ENCODE assay signal across 1 cellular context in genomic region chr1:12614402-12615165, GRCh38.
TF ChIP-seq lines count a peak whose summit lies in the region.

No MANE protein-coding gene starts in this region.

TF ChIP-seq in HepG2, 621 proteins besides CTCF, POLR2A, EP300 and RAD21 (continued from another document and continues in another):
- TF ChIP-seq PAXIP1 (CRISPR knock-in tag; conservative IDR thresholded peaks at IDR 0.05): peak; percentile 87
- TF ChIP-seq TEAD2 (CRISPR knock-in tag; IDR thresholded peaks at IDR 0.05): no peak
- TF ChIP-seq ZNF232 (CRISPR knock-in tag; IDR thresholded peaks at IDR 0.05; ENCODE audit: borderline replicate concordance): no peak
- TF ChIP-seq ZNF510 (CRISPR knock-in tag; IDR thresholded peaks at IDR 0.05; ENCODE audit: low read depth): no peak
- no peak; the same call in 1 of the 2 replicates for TF ChIP-seq KDM1A (CRISPR knock-in tag; IDR thresholded peaks at IDR 0.05)
- TF ChIP-seq ZSCAN12 (CRISPR knock-in tag; IDR thresholded peaks at IDR 0.05): no peak
- TF ChIP-seq KLF16 (CRISPR knock-in tag; IDR thresholded peaks at IDR 0.05): 0 out of 4 replicates have a peak, but pooled peaks of 1 of the 2 experiments have one; percentile 53
- TF ChIP-seq ZNF83 (CRISPR knock-in tag; IDR thresholded peaks at IDR 0.05; ENCODE audit: borderline replicate concordance): no peak
- no peak for TF ChIP-seq SETDB1 (CRISPR knock-in tag; IDR thresholded peaks at IDR 0.05; ENCODE audit: borderline replicate concordance)
- TF ChIP-seq FOXP1 (IDR thresholded peaks at IDR 0.05): no peak
- TF ChIP-seq FOXP1 (CRISPR knock-in tag; IDR thresholded peaks at IDR 0.05): peak; percentile 87
- TF ChIP-seq ZNF276 (CRISPR knock-in tag; IDR thresholded peaks at IDR 0.05; ENCODE audit: low read depth): no peak
- TF ChIP-seq TFDP2 (CRISPR knock-in tag; IDR thresholded peaks at IDR 0.05): 0 out of 2 replicates have a peak, but pooled peaks have one; percentile 16
- TF ChIP-seq GMEB2 (CRISPR knock-in tag; IDR thresholded peaks at IDR 0.05; ENCODE audit: low read depth): no peak
- no peak for TF ChIP-seq KLF12 (CRISPR knock-in tag; IDR thresholded peaks at IDR 0.05; ENCODE audit: borderline replicate concordance)
- TF ChIP-seq RBM39 (IDR thresholded peaks at IDR 0.05; ENCODE audit: low read depth, low read length, poor library complexity, severe bottlenecking): no peak
- TF ChIP-seq ARHGAP35 (CRISPR knock-in tag; IDR thresholded peaks at IDR 0.05; ENCODE audit: borderline replicate concordance): no peak
- no peak for TF ChIP-seq MBD4 (IDR thresholded peaks at IDR 0.05; ENCODE audit: borderline replicate concordance, low read length)
- TF ChIP-seq EED (CRISPR knock-in tag; IDR thresholded peaks at IDR 0.05): no peak
- TF ChIP-seq BCL3 (CRISPR knock-in tag; IDR thresholded peaks at IDR 0.05): no peak
- TF ChIP-seq ZMYM4 (CRISPR knock-in tag; IDR thresholded peaks at IDR 0.05): no peak; the same call in 1 of the 2 replicates
- no peak for TF ChIP-seq MNT (IDR thresholded peaks at IDR 0.05)
- no peak for TF ChIP-seq ZNF10 (CRISPR knock-in tag; IDR thresholded peaks at IDR 0.05; ENCODE audit: borderline replicate concordance, low read depth)
- TF ChIP-seq ZNF280B (CRISPR knock-in tag; IDR thresholded peaks at IDR 0.05; ENCODE audit: borderline replicate concordance): no peak
- TF ChIP-seq ZNF260 (CRISPR knock-in tag; IDR thresholded peaks at IDR 0.05; ENCODE audit: borderline replicate concordance, low read depth): no peak
- no peak for TF ChIP-seq SNAPC5 (CRISPR knock-in tag; IDR thresholded peaks at IDR 0.05; ENCODE audit: borderline replicate concordance)
- peak; percentile 80 for TF ChIP-seq SAP130 (CRISPR knock-in tag; IDR thresholded peaks at IDR 0.05; ENCODE audit: low read depth)
- no peak for TF ChIP-seq SMARCE1 (IDR thresholded peaks at IDR 0.05; ENCODE audit: borderline replicate concordance)
- TF ChIP-seq KLF13 (CRISPR knock-in tag; IDR thresholded peaks at IDR 0.05): no peak
- TF ChIP-seq MAZ (IDR thresholded peaks at IDR 0.05; ENCODE audit: borderline replicate concordance, low read depth, low read length): no peak
- no peak; the same call in 1 of the 2 replicates for TF ChIP-seq MAZ (CRISPR knock-in tag; IDR thresholded peaks at IDR 0.05; ENCODE audit: low read depth)
- TF ChIP-seq SMAD3 (CRISPR knock-in tag; IDR thresholded peaks at IDR 0.05): no peak
- TF ChIP-seq GTF2F1 (IDR thresholded peaks at IDR 0.05; ENCODE audit: low read length): no peak
- TF ChIP-seq ZBTB7B (CRISPR knock-in tag; IDR thresholded peaks at IDR 0.05): peak; percentile 58
- no peak for TF ChIP-seq ZNF597 (CRISPR knock-in tag; IDR thresholded peaks at IDR 0.05)
- 0 out of 2 replicates have a peak, but pooled peaks have one; percentile 24 for TF ChIP-seq ZNF224 (CRISPR knock-in tag; IDR thresholded peaks at IDR 0.05)
- TF ChIP-seq CCDC6 (CRISPR knock-in tag; IDR thresholded peaks at IDR 0.05): peak; percentile 68; the same call in 1 of the 2 replicates
- no peak for TF ChIP-seq EEA1 (CRISPR knock-in tag; IDR thresholded peaks at IDR 0.05; ENCODE audit: borderline replicate concordance)
- 0 out of 2 replicates have a peak, but pooled peaks have one; percentile 33 for TF ChIP-seq HMG20A (CRISPR knock-in tag; IDR thresholded peaks at IDR 0.05; ENCODE audit: borderline replicate concordance)
- no peak for TF ChIP-seq TFAP4 (IDR thresholded peaks at IDR 0.05; ENCODE audit: borderline replicate concordance, low read depth)
- 0 out of 2 replicates have a peak, but pooled peaks have one; percentile 14 for TF ChIP-seq MAX (IDR thresholded peaks at IDR 0.05)
- no peak for TF ChIP-seq SOX6 (IDR thresholded peaks at IDR 0.05)
- TF ChIP-seq SOX6 (CRISPR knock-in tag; IDR thresholded peaks at IDR 0.05): peak; percentile 88
- TF ChIP-seq AFF4 (CRISPR knock-in tag; IDR thresholded peaks at IDR 0.05): 0 out of 2 replicates have a peak, but pooled peaks have one; percentile 18
- TF ChIP-seq LCORL (IDR thresholded peaks at IDR 0.05): peak; percentile 26; the same call in 1 of the 2 replicates
- no peak for TF ChIP-seq LCORL (CRISPR knock-in tag; IDR thresholded peaks at IDR 0.05)
